ENCODE assay signal across 1 cellular context in the genomic region with DNA sequence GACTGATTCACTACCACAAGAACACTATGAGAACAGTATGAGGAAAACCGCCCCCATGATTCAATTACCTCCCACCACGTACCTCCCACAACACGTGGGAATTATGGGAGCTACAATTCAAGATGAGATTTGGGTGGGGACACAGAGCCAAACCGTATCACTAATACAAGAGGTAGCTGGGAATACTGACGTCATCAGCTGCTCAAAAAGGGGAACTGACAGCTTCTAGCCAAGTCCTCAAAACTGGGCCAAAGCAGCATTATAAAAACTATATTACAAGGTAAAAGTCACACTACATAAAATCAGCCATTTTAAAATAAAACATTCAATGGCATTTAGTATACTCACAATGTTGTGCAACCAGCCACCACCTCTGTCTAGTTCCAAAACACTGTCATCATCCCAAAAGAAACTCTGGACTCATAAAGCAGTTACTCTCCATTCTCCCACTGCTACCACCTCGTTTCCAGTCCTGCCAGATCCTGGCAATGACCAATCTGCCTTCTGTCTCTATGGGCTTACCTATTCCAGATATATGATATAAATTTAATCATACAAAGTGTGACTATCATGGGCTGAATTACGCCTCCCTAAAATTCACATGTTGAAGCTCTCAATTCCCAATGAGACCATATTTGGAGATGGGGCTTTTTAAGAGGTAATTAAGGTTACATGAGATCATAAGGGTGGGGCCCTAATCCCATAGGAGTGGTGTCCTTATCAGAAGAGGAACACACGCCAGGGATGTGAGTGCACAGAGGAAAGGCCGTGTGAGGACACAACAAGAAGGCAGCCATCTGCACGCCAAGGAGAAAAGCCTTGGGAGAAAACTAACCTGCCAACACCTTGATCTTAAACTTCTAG.
TF ChIP-seq lines count a peak whose summit lies in the region.

No MANE protein-coding gene starts in this region.

TF ChIP-seq in K562, 482 proteins besides CTCF, POLR2A, EP300 and RAD21 (continued from another document):
- TF ChIP-seq, protein P1, sequence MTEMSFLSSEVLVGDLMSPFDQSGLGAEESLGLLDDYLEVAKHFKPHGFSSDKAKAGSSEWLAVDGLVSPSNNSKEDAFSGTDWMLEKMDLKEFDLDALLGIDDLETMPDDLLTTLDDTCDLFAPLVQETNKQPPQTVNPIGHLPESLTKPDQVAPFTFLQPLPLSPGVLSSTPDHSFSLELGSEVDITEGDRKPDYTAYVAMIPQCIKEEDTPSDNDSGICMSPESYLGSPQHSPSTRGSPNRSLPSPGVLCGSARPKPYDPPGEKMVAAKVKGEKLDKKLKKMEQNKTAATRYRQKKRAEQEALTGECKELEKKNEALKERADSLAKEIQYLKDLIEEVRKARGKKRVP (CRISPR knock-in tag; IDR thresholded peaks at IDR 0.05), result no peak
- TF ChIP-seq CREBBP (IDR thresholded peaks at IDR 0.05; ENCODE audit: low read depth, low read length) (no peak), NCOR1 (IDR thresholded peaks at IDR 0.05) (no peak), ARID1B (IDR thresholded peaks at IDR 0.05) (peak; percentile 20; the same call in 1 of the 2 replicates), PCBP2 (IDR thresholded peaks at IDR 0.05; ENCODE audit: low read depth, low read length, poor library complexity, severe bottlenecking) (no peak), ZNF134 (CRISPR knock-in tag; conservative IDR thresholded peaks at IDR 0.05) (no peak), ATF1 (CRISPR knock-in tag; IDR thresholded peaks at IDR 0.05) (no peak), ATF1 (tag; IDR thresholded peaks at IDR 0.05) (peak; percentile 51; the same call in 1 of the 2 replicates), ZNF24 (IDR thresholded peaks at IDR 0.05) (no peak), SRF (CRISPR knock-in tag; IDR thresholded peaks at IDR 0.05) (0 out of 4 replicates have a peak, but pooled peaks of 1 of the 2 experiments have one; percentile 46), FOXK2 (conservative IDR thresholded peaks at IDR 0.05 in 1 of 2, IDR thresholded peaks at IDR 0.05 in 1 of 2; ENCODE audit: low read depth in 2 of 2) (no peak), ZBTB1 (CRISPR knock-in tag; IDR thresholded peaks at IDR 0.05; ENCODE audit: borderline replicate concordance, low read depth) (no peak), TOE1 (IDR thresholded peaks at IDR 0.05; ENCODE audit: borderline replicate concordance) (no peak), TOE1 (CRISPR knock-in tag; IDR thresholded peaks at IDR 0.05; ENCODE audit: borderline replicate concordance, low read depth) (no peak), ILF3 (IDR thresholded peaks at IDR 0.05; ENCODE audit: borderline replicate concordance) (no peak), NCOA6 (IDR thresholded peaks at IDR 0.05) (no peak), ZNF143 (CRISPR knock-in tag; IDR thresholded peaks at IDR 0.05) (no peak), PRMT5 (CRISPR knock-in tag; IDR thresholded peaks at IDR 0.05) (no peak), SPI1 (IDR thresholded peaks at IDR 0.05; ENCODE audit: borderline replicate concordance, low read depth, low read length) (peak; percentile 85)
- TF ChIP-seq, protein P2, sequence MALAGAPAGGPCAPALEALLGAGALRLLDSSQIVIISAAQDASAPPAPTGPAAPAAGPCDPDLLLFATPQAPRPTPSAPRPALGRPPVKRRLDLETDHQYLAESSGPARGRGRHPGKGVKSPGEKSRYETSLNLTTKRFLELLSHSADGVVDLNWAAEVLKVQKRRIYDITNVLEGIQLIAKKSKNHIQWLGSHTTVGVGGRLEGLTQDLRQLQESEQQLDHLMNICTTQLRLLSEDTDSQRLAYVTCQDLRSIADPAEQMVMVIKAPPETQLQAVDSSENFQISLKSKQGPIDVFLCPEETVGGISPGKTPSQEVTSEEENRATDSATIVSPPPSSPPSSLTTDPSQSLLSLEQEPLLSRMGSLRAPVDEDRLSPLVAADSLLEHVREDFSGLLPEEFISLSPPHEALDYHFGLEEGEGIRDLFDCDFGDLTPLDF (CRISPR knock-in tag; IDR thresholded peaks at IDR 0.05), result no peak
- TF ChIP-seq, protein P3, sequence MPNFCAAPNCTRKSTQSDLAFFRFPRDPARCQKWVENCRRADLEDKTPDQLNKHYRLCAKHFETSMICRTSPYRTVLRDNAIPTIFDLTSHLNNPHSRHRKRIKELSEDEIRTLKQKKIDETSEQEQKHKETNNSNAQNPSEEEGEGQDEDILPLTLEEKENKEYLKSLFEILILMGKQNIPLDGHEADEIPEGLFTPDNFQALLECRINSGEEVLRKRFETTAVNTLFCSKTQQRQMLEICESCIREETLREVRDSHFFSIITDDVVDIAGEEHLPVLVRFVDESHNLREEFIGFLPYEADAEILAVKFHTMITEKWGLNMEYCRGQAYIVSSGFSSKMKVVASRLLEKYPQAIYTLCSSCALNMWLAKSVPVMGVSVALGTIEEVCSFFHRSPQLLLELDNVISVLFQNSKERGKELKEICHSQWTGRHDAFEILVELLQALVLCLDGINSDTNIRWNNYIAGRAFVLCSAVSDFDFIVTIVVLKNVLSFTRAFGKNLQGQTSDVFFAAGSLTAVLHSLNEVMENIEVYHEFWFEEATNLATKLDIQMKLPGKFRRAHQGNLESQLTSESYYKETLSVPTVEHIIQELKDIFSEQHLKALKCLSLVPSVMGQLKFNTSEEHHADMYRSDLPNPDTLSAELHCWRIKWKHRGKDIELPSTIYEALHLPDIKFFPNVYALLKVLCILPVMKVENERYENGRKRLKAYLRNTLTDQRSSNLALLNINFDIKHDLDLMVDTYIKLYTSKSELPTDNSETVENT (CRISPR knock-in tag; IDR thresholded peaks at IDR 0.05), result no peak
- TF ChIP-seq, protein P4, sequence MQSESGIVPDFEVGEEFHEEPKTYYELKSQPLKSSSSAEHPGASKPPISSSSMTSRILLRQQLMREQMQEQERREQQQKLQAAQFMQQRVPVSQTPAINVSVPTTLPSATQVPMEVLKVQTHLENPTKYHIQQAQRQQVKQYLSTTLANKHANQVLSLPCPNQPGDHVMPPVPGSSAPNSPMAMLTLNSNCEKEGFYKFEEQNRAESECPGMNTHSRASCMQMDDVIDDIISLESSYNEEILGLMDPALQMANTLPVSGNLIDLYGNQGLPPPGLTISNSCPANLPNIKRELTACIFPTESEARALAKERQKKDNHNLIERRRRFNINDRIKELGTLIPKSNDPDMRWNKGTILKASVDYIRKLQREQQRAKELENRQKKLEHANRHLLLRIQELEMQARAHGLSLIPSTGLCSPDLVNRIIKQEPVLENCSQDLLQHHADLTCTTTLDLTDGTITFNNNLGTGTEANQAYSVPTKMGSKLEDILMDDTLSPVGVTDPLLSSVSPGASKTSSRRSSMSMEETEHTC (IDR thresholded peaks at IDR 0.05), result no peak
- TF ChIP-seq, protein P5, sequence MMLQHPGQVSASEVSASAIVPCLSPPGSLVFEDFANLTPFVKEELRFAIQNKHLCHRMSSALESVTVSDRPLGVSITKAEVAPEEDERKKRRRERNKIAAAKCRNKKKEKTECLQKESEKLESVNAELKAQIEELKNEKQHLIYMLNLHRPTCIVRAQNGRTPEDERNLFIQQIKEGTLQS (IDR thresholded peaks at IDR 0.05), result peak; percentile 72
- TF ChIP-seq, protein P5 (CRISPR knock-in tag; conservative IDR thresholded peaks at IDR 0.05), result no peak
- TF ChIP-seq, protein P6, sequence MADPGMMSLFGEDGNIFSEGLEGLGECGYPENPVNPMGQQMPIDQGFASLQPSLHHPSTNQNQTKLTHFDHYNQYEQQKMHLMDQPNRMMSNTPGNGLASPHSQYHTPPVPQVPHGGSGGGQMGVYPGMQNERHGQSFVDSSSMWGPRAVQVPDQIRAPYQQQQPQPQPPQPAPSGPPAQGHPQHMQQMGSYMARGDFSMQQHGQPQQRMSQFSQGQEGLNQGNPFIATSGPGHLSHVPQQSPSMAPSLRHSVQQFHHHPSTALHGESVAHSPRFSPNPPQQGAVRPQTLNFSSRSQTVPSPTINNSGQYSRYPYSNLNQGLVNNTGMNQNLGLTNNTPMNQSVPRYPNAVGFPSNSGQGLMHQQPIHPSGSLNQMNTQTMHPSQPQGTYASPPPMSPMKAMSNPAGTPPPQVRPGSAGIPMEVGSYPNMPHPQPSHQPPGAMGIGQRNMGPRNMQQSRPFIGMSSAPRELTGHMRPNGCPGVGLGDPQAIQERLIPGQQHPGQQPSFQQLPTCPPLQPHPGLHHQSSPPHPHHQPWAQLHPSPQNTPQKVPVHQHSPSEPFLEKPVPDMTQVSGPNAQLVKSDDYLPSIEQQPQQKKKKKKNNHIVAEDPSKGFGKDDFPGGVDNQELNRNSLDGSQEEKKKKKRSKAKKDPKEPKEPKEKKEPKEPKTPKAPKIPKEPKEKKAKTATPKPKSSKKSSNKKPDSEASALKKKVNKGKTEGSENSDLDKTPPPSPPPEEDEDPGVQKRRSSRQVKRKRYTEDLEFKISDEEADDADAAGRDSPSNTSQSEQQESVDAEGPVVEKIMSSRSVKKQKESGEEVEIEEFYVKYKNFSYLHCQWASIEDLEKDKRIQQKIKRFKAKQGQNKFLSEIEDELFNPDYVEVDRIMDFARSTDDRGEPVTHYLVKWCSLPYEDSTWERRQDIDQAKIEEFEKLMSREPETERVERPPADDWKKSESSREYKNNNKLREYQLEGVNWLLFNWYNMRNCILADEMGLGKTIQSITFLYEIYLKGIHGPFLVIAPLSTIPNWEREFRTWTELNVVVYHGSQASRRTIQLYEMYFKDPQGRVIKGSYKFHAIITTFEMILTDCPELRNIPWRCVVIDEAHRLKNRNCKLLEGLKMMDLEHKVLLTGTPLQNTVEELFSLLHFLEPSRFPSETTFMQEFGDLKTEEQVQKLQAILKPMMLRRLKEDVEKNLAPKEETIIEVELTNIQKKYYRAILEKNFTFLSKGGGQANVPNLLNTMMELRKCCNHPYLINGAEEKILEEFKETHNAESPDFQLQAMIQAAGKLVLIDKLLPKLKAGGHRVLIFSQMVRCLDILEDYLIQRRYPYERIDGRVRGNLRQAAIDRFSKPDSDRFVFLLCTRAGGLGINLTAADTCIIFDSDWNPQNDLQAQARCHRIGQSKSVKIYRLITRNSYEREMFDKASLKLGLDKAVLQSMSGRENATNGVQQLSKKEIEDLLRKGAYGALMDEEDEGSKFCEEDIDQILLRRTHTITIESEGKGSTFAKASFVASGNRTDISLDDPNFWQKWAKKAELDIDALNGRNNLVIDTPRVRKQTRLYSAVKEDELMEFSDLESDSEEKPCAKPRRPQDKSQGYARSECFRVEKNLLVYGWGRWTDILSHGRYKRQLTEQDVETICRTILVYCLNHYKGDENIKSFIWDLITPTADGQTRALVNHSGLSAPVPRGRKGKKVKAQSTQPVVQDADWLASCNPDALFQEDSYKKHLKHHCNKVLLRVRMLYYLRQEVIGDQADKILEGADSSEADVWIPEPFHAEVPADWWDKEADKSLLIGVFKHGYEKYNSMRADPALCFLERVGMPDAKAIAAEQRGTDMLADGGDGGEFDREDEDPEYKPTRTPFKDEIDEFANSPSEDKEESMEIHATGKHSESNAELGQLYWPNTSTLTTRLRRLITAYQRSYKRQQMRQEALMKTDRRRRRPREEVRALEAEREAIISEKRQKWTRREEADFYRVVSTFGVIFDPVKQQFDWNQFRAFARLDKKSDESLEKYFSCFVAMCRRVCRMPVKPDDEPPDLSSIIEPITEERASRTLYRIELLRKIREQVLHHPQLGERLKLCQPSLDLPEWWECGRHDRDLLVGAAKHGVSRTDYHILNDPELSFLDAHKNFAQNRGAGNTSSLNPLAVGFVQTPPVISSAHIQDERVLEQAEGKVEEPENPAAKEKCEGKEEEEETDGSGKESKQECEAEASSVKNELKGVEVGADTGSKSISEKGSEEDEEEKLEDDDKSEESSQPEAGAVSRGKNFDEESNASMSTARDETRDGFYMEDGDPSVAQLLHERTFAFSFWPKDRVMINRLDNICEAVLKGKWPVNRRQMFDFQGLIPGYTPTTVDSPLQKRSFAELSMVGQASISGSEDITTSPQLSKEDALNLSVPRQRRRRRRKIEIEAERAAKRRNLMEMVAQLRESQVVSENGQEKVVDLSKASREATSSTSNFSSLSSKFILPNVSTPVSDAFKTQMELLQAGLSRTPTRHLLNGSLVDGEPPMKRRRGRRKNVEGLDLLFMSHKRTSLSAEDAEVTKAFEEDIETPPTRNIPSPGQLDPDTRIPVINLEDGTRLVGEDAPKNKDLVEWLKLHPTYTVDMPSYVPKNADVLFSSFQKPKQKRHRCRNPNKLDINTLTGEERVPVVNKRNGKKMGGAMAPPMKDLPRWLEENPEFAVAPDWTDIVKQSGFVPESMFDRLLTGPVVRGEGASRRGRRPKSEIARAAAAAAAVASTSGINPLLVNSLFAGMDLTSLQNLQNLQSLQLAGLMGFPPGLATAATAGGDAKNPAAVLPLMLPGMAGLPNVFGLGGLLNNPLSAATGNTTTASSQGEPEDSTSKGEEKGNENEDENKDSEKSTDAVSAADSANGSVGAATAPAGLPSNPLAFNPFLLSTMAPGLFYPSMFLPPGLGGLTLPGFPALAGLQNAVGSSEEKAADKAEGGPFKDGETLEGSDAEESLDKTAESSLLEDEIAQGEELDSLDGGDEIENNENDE (IDR thresholded peaks at IDR 0.05; ENCODE audit: low read depth, low read length), result no peak
- TF ChIP-seq, protein P7, sequence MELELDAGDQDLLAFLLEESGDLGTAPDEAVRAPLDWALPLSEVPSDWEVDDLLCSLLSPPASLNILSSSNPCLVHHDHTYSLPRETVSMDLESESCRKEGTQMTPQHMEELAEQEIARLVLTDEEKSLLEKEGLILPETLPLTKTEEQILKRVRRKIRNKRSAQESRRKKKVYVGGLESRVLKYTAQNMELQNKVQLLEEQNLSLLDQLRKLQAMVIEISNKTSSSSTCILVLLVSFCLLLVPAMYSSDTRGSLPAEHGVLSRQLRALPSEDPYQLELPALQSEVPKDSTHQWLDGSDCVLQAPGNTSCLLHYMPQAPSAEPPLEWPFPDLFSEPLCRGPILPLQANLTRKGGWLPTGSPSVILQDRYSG (tag; conservative IDR thresholded peaks at IDR 0.05; ENCODE audit: low read depth), result no peak
